ENCODE assay signal across 8 cellular contexts in the genomic region with DNA sequence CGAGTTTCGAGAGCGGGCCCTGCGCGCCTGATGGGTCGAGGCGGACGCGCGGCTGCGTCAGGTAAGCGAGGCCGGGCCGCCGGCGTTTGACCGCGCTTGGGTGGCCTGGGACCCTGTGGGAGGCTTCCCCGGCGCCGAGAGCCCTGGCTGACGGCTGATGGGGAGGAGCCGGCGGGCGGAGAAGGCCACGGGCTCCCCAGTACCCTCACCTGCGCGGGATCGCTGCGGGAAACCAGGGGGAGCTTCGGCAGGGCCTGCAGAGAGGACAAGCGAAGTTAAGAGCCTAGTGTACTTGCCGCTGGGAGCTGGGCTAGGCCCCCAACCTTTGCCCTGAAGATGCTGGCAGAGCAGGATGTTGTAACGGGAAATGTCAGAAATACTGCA. TPM values are rescaled to one million over a fixed set of nuclear protein-coding genes. Genes with fewer than 3 reads are reported as not detected.
DNase-seq lines count a peak whose midpoint lies in the region; ATAC-seq and TF ChIP-seq lines count a peak whose summit lies in the region.
"Not testable (repeated sequence)": the region's sequence is repeated elsewhere in the genome, so short reads cannot be mapped to it uniquely, and the experiment has no call there.

No MANE protein-coding gene starts in this region.

- intact Hi-C loops in A673 (cut with micrococcal nuclease; ENCODE audit: unreplicated experiment) = not testable (repeated sequence)

- not testable (repeated sequence) for H2AFZ ChIP-seq in neuron (ENCODE audit: low read depth, low read length)

- not testable (repeated sequence) for H3K27me3 ChIP-seq in A673 (replicated peaks; ENCODE audit: insufficient read depth, low read depth, low read length, poor library complexity); right atrium auricular region; neuron (ENCODE audit: insufficient read depth, low read length)

- POLR2A ChIA-PET in A673 (lab: Charles Lee; ENCODE audit: low non-redundant PET) = not testable (repeated sequence)

- CTCF ChIA-PET in A673 (lab: Charles Lee) = not testable (repeated sequence)

- H3K4me3 Mint-ChIP-seq in stimulated activated naive CD8-positive, alpha-beta T cell treated with anti-CD3 and anti-CD28 coated beads, Interleukin-15, amount 100 ng/mL, for 72 hours = not testable (repeated sequence)

- H3K9me3 ChIP-seq in A673 (ENCODE audit: low read depth, low read length, poor library complexity, severe bottlenecking); right atrium auricular region; neuron (ENCODE audit: low read length): not testable (repeated sequence)

- not testable (repeated sequence) for TF ChIP-seq CTCF in A673 (conservative IDR thresholded peaks at IDR 0.05; ENCODE audit: low read depth, low read length); WI38 (IDR thresholded peaks at IDR 0.05; ENCODE audit: low read depth, low read length); coronary artery (IDR thresholded peaks at IDR 0.05); right atrium auricular region (IDR thresholded peaks at IDR 0.05)

- peak overlapping the region; percentile 28 for H3K4me3 ChIP-seq in A673 (ENCODE audit: low read depth, low read length, poor library complexity, severe bottlenecking)
- H3K4me3 ChIP-seq in WI38 (ENCODE audit: low read depth, low read length) = peak overlapping the region; percentile 32
- H3K4me3 ChIP-seq in coronary artery = peak overlapping the region; percentile 78
- H3K4me3 ChIP-seq in right atrium auricular region = peak overlapping the region; percentile 44 to 60
- peak overlapping the region; percentile 33 for H3K4me3 ChIP-seq in neuron (ENCODE audit: low read length)

- not testable (repeated sequence) for DNase-seq in A673 (ENCODE audit: low spot score); coronary artery (ENCODE audit: low spot score); right atrium auricular region (ENCODE audit: low spot score); stimulated activated naive CD8-positive, alpha-beta T cell treated with anti-CD3 and anti-CD28 coated beads, Interleukin-15, amount 100 ng/mL, for 72 hours

- H3K4me1 ChIP-seq in A673 (ENCODE audit: insufficient read depth, low read length, poor library complexity, severe bottlenecking); right atrium auricular region; neuron (ENCODE audit: insufficient read depth, low read length): not testable (repeated sequence)

- BruUV-seq in A673 (replicated peaks; lab: Mats Ljungman, UMichigan) = not testable (repeated sequence)

- H3K4me1 Mint-ChIP-seq in stimulated activated naive CD8-positive, alpha-beta T cell treated with anti-CD3 and anti-CD28 coated beads, Interleukin-15, amount 100 ng/mL, for 72 hours = not testable (repeated sequence)

- not testable (repeated sequence) for H3K27me3 Mint-ChIP-seq in stimulated activated naive CD8-positive, alpha-beta T cell treated with anti-CD3 and anti-CD28 coated beads, Interleukin-15, amount 100 ng/mL, for 72 hours

- not testable (repeated sequence) for H3K9me3 Mint-ChIP-seq in stimulated activated naive CD8-positive, alpha-beta T cell treated with anti-CD3 and anti-CD28 coated beads, Interleukin-15, amount 100 ng/mL, for 72 hours

- ATAC-seq in GM19397 (IDR thresholded peaks at IDR 0.05; ENCODE audit: unreplicated experiment) = peak; percentile 13
- ATAC-seq in HG03097 (IDR thresholded peaks at IDR 0.05; ENCODE audit: low FRiP score, unreplicated experiment) = peak; percentile 7
- peak; percentile 65 for ATAC-seq in stimulated activated naive CD8-positive, alpha-beta T cell treated with anti-CD3 and anti-CD28 coated beads, Interleukin-15, amount 100 ng/mL, for 72 hours

- H3K27ac ChIP-seq in A673 (ENCODE audit: low read depth, low read length, poor library complexity, severe bottlenecking) = not testable (repeated sequence)
- H3K27ac ChIP-seq in coronary artery = peak overlapping the region; percentile 76 to 88
- peak overlapping the region; percentile 65 to 80 for H3K27ac ChIP-seq in right atrium auricular region

- not testable (repeated sequence) for H3K27ac Mint-ChIP-seq in stimulated activated naive CD8-positive, alpha-beta T cell treated with anti-CD3 and anti-CD28 coated beads, Interleukin-15, amount 100 ng/mL, for 72 hours

- not testable (repeated sequence) for H3K36me3 ChIP-seq in A673 (ENCODE audit: insufficient read depth, low read length, poor library complexity, severe bottlenecking); right atrium auricular region; neuron (ENCODE audit: insufficient read depth, low read length)

RNA-seq across cellular contexts. Expression of a gene that starts 57.3 kb away (rescaled TPM):
- 0.90 and 1.2 TPM in 2 replicates for total RNA-seq in A673 (2021)
- 1 to 10 TPM; 2.3 to 2.6 TPM for total RNA-seq in right atrium auricular region

Comparison
In these comparisons a context has a peak if more than half of its experiments do, and no peak if none do; other contexts are left out.
1. H3K4me3 ChIP-seq: peak in every context shown above with its lines; median percentile 78 in coronary artery; 52 in right atrium auricular region; 33 in neuron; 32 in WI38; 28 in A673.
2. ATAC-seq: peak in every context shown above with its lines; median percentile 65 in stimulated activated naive CD8-positive, alpha-beta T cell treated with anti-CD3 and anti-CD28 coated beads, Interleukin-15, amount 100 ng/mL, for 72 hours; 13 in GM19397; 7 in HG03097.